Comparison of ENCODE assay signal across 22 cellular contexts in the genomic region with DNA sequence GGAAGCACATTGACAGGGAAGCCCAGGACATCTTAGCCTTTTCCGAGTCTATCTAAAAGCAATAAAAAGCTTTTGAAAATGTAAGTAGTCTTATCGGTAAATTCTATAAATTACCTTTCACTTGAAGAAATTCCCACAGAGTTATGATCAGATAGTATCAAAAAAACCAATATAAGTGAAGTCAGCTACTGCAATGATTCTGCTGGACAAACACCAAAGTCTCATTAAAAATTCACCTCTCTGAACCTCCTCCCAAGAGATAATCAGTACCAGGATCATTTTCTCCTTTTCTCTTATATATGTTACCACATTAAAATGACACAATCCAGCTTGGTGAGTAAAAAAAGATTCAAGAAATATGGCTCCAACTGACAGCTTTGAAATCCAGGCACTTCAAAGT.
"Had no signal": no experiment of that assay in that cellular context is flagged by ENCODE, and none has a peak within 500 bp of the region (broad histone marks: within the 10 kb centered on the region; RNA-seq: fewer than 3 reads in every experiment).

No MANE protein-coding gene starts in this region.

- H3K4me1 ChIP-seq: colonic mucosa, esophagus muscularis mucosa, esophagus squamous epithelium, gastrocnemius medialis, gastroesophageal sphincter, heart left ventricle, heart right ventricle had no signal

- H3K4me3 ChIP-seq: colonic mucosa, coronary artery, dorsolateral prefrontal cortex, esophagus muscularis mucosa, esophagus squamous epithelium, gastrocnemius medialis, gastroesophageal sphincter, heart left ventricle, heart right ventricle had no signal

- DNase-seq: colonic mucosa; cortex of kidney; dermis blood vessel endothelial cell; dorsolateral prefrontal cortex; effector CD4-positive, alpha-beta T cell; effector CD8-positive, alpha-beta T cell; effector memory CD8-positive, alpha-beta T cell; endodermal cell; erythroblast; esophagus squamous epithelium; foreskin fibroblast; foreskin keratinocyte; foreskin melanocyte; gastrocnemius medialis; glutamatergic neuron; head of caudate nucleus; heart left ventricle; heart right ventricle had no signal

- H3K9me3 ChIP-seq: colonic mucosa, esophagus muscularis mucosa, esophagus squamous epithelium, gastrocnemius medialis, gastroesophageal sphincter, heart left ventricle, heart right ventricle had no signal

- H3K27ac ChIP-seq: colonic mucosa, coronary artery, epithelial cell of prostate, esophagus muscularis mucosa, esophagus squamous epithelium, foreskin keratinocyte, gastrocnemius medialis, gastroesophageal sphincter, heart left ventricle, heart right ventricle had no signal

- H3K27me3 ChIP-seq: colonic mucosa, dorsolateral prefrontal cortex, foreskin keratinocyte, gastrocnemius medialis, gastroesophageal sphincter had no signal

- H3K36me3 ChIP-seq: colonic mucosa, esophagus muscularis mucosa, esophagus squamous epithelium, gastrocnemius medialis, gastroesophageal sphincter, heart left ventricle, heart right ventricle had no signal
